ENCODE assay signal across 34 cellular contexts in the genomic region with DNA sequence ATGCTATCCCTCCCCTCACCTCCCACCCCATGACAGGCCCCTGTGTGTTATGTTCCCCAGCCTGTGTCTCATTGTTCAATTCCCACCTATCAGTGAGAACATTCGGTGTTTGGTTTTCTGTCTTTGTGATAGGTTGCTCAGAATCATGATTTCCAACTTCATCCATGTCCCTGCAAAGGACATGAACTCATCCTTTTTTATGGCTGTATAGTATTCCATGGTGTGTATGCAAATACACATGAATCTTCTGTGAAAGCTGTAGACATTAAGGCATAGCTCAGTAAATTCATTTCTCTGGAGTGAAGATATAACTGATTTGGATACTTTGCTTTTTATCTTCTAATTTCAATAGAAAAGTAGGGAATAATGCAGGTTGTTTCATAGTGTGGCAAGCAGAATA.
"Had no signal": no experiment of that assay in that cellular context is flagged by ENCODE, and none has a peak within 500 bp of the region (broad histone marks: within the 10 kb centered on the region; RNA-seq: fewer than 3 reads in every experiment).

No MANE protein-coding gene starts in this region.

- DNase-seq: Kasumi-1, MG63, MM.1S, NCI-H1048, NCI-H1092, NCI-H1092 treated with DMSO at 0.1 percent for 48 hours, NCI-H1105, NCI-H1105 treated with DMSO at 0.1 percent for 48 hours, NCI-H1417, NCI-H1417 treated with DMSO at 0.1 percent for 48 hours, NCI-H1436, NCI-H1436 treated with DMSO at 0.1 percent for 48 hours, NCI-H146, NCI-H1694, NCI-H1694 treated with DMSO at 0.1 percent for 48 hours, NCI-H187, NCI-H187 treated with DMSO at 0.1 percent for 48 hours, NCI-H1930, NCI-H2029, NCI-H2029 treated with DMSO at 0.1 percent for 48 hours, NCI-H2081, NCI-H2081 treated with DMSO at 0.1 percent for 48 hours, NCI-H2107, NCI-H2171, NCI-H2171 treated with DMSO at 0.1 percent for 48 hours, NCI-H2227 treated with DMSO at 0.1 percent for 48 hours, NCI-H226, NCI-H345, NCI-H446, NCI-H446 treated with DMSO at 0.1 percent for 48 hours, NCI-H510A, NCI-H510A treated with DMSO at 0.1 percent for 48 hours, NCI-H524, NCI-H524 treated with DMSO at 0.1 percent for 48 hours had no signal

- H3K36me3 ChIP-seq: MG63 had no signal

- H3K4me3 ChIP-seq: MG63 had no signal

- H3K27me3 ChIP-seq: MG63 had no signal

- H3K9me3 ChIP-seq: MG63 had no signal
